Comparison of ENCODE assay signal across 9 cellular contexts in genomic region chr3:142022381-142022780, GRCh38.
DNase-seq lines count a peak whose midpoint lies in the region; ATAC-seq lines count a peak whose summit lies in the region.
"Had no signal": no experiment of that assay in that cellular context is flagged by ENCODE, and none has a peak within 500 bp of the region (broad histone marks: within the 10 kb centered on the region; RNA-seq: fewer than 3 reads in every experiment).

No MANE protein-coding gene starts in this region.

- no peak overlapping the region for H3K4me3 Mint-ChIP-seq in T-helper 2 cell treated with Interferon-gamma antibody and Interleukin-4, amounts not matched to agents 5 μg/mL and 100 μg/mL, for 36 hours

- peaks cover 19% of the 10 kb centered on the region for H3K4me1 ChIP-seq in Karpas-422 (ENCODE audit: low read length)
- H3K4me1 ChIP-seq: SJSA1 had no signal

- no peaks in the 10 kb centered on the region for H3K27me3 ChIP-seq in Karpas-422 (ENCODE audit: low read length)
- H3K27me3 ChIP-seq in H7 (ENCODE audit: control insufficient read depth, insufficient read depth, low read length) = no peaks in the 10 kb centered on the region
- H3K27me3 ChIP-seq: SJSA1 had no signal

- ATAC-seq in GM19351 (IDR thresholded peaks at IDR 0.05; ENCODE audit: unreplicated experiment) = peak; percentile 70
- ATAC-seq in HG03342 (IDR thresholded peaks at IDR 0.05; ENCODE audit: unreplicated experiment) = peak; percentile 64

- H2AFZ ChIP-seq in Karpas-422 (ENCODE audit: low read length) = no peak overlapping the region

- H3K27me3 Mint-ChIP-seq in T-helper 2 cell treated with Interferon-gamma antibody and Interleukin-4, amounts not matched to agents 5 μg/mL and 100 μg/mL, for 36 hours (ENCODE audit: low read depth) = no peaks in the 10 kb centered on the region

- no peak overlapping the region for H3K9ac ChIP-seq in Karpas-422 (ENCODE audit: low read length)

- H3K36me3 Mint-ChIP-seq in T-helper 2 cell treated with Interferon-gamma antibody and Interleukin-4, amounts not matched to agents 5 μg/mL and 100 μg/mL, for 36 hours (ENCODE audit: low read depth) = peaks cover 3% of the 10 kb centered on the region

- H3K27ac Mint-ChIP-seq in T-helper 2 cell treated with Interferon-gamma antibody and Interleukin-4, amounts not matched to agents 5 μg/mL and 100 μg/mL, for 36 hours = peak overlapping the region; percentile 60

- no peaks in the 10 kb centered on the region for H3K9me2 ChIP-seq in Karpas-422 (replicated peaks; ENCODE audit: insufficient read depth, low read length)

- no peaks in the 10 kb centered on the region for H3K9me3 Mint-ChIP-seq in T-helper 2 cell treated with Interferon-gamma antibody and Interleukin-4, amounts not matched to agents 5 μg/mL and 100 μg/mL, for 36 hours

- no peaks in the 10 kb centered on the region for H4K20me1 ChIP-seq in Karpas-422 (ENCODE audit: insufficient read depth, low read depth, low read length)

- no peaks in the 10 kb centered on the region for H3K36me3 ChIP-seq in Karpas-422 (ENCODE audit: insufficient read depth, low read length)
- no peaks in the 10 kb centered on the region; the same call in 1 of the 2 replicates for H3K36me3 ChIP-seq in H7 (replicated peaks; ENCODE audit: control insufficient read depth, insufficient read depth, low read length)
- H3K36me3 ChIP-seq: SJSA1 had no signal

- H3K79me2 ChIP-seq in Karpas-422 (ENCODE audit: low read length) = peaks cover 63% of the 10 kb centered on the region

- no peak overlapping the region for H3K4me2 ChIP-seq in Karpas-422 (ENCODE audit: low read depth, low read length, poor library complexity, severe bottlenecking)

- H3K4me3 ChIP-seq in Karpas-422 (ENCODE audit: low read length) (no peak overlapping the region), H7 (ENCODE audit: insufficient read depth, low read depth, low read length) (no peak overlapping the region)
- H3K4me3 ChIP-seq: SJSA1 had no signal

- H3K27ac ChIP-seq in Karpas-422 (ENCODE audit: low read length) = no peak overlapping the region
- H3K27ac ChIP-seq: SJSA1 had no signal

- no peaks in the 10 kb centered on the region for H3K9me3 ChIP-seq in Karpas-422 (ENCODE audit: low read length)
- H3K9me3 ChIP-seq: SJSA1 had no signal

- H3K4me1 Mint-ChIP-seq in T-helper 2 cell treated with Interferon-gamma antibody and Interleukin-4, amounts not matched to agents 5 μg/mL and 100 μg/mL, for 36 hours (ENCODE audit: low read depth) = peaks cover 35% of the 10 kb centered on the region

- DNase-seq in EH (ENCODE audit: low read depth) (peak; percentile 32), midbrain (lab: John Stamatoyannopoulos, UW) (peak; percentile 8), Karpas-422 (no peak), H7 (no peak)
- peak; percentile 47 for DNase-seq in T-helper 2 cell treated with Interferon-gamma antibody and Interleukin-4, amounts not matched to agents 5 μg/mL and 100 μg/mL, for 36 hours (ENCODE audit: low spot score)
- DNase-seq in stimulated activated CD4-positive, alpha-beta T cell treated with anti-CD3 and anti-CD28 coated beads, Interleukin-4, amount 100 ng/mL, for 1 hour = no peak

Comparison
In these comparisons a context has a peak if more than half of its experiments do, and no peak if none do; other contexts are left out.
1. DNase-seq: peak in EH (single experiment), T-helper 2 cell treated with Interferon-gamma antibody and Interleukin-4, amounts not matched to agents 5 μg/mL and 100 μg/mL, for 36 hours (single experiment) and midbrain (single experiment); none in Karpas-422 (single experiment), H7 (single experiment) and stimulated activated CD4-positive, alpha-beta T cell treated with anti-CD3 and anti-CD28 coated beads, Interleukin-4, amount 100 ng/mL, for 1 hour (single experiment).